ENCODE assay signal across 18 cellular contexts in genomic region chr18:59448546-59448945, GRCh38.
DNase-seq lines count a peak whose midpoint lies in the region; ATAC-seq, FAIRE-seq and TF ChIP-seq lines count a peak whose summit lies in the region.
"Had no signal": no experiment of that assay in that cellular context is flagged by ENCODE, and none has a peak within 500 bp of the region (broad histone marks: within the 10 kb centered on the region; RNA-seq: fewer than 3 reads in every experiment).

No MANE protein-coding gene starts in this region.

- no peak overlapping the region for H2BK12ac ChIP-seq in neuronal stem cell (ENCODE audit: low read length)

- H2AFZ ChIP-seq in IMR-90 (replicated peaks; ENCODE audit: low read length, poor library complexity) (no peak overlapping the region), neuronal stem cell (ENCODE audit: low read length) (no peak overlapping the region)
- H2AFZ ChIP-seq: GM23338 had no signal

- no peak overlapping the region for H3K27ac ChIP-seq in IMR-90 (ENCODE audit: insufficient read depth, low read length)
- H3K27ac ChIP-seq in neuronal stem cell (replicated peaks; ENCODE audit: low read length): no peak overlapping the region
- H3K27ac ChIP-seq: C4-2B had no signal

- in situ Hi-C loops in IMR-90 (cut with MboI; ENCODE audit: low sequenced_read_pairs): no loop called here

- no peaks in the 10 kb centered on the region for H3K36me3 ChIP-seq in IMR-90 (ENCODE audit: control insufficient read depth, insufficient read depth, low read length)
- H3K36me3 ChIP-seq in neuronal stem cell (replicated peaks in 1 of 2; ENCODE audit: control insufficient read depth in 2 of 2, insufficient read depth in 2 of 2, low read length in 2 of 2): no peaks in the 10 kb centered on the region

- H3K27me3 Mint-ChIP-seq in activated CD4-positive, alpha-beta T cell treated with anti-CD3 and anti-CD28 coated beads for 36 hours: peaks cover 11% of the 10 kb centered on the region

- no TSS peak for BruUV-seq in IMR-90 (replicated peaks; lab: Mats Ljungman, UMichigan)

- H3K4ac ChIP-seq in IMR-90 (ENCODE audit: low read depth, low read length) (no peak overlapping the region), neuronal stem cell (ENCODE audit: low read length) (no peak overlapping the region)

- WGBS in IMR-90 (ENCODE audit: extremely low coverage in 2 of 2, insufficient read length in 1 of 2), 2 experiments: no CpG with 5 or more reads among the region's 4 CpGs
- WGBS in neuronal stem cell (ENCODE audit: extremely low coverage in 2 of 2, insufficient read length in 2 of 2, insufficient replicate concordance in 1 of 2), 2 donors: no CpG with 5 or more reads among the region's 4 CpGs

- no peak overlapping the region for H4K5ac ChIP-seq in IMR-90 (ENCODE audit: low read depth, low read length)

- TF ChIP-seq POLR2A in IMR-90 (IDR thresholded peaks at IDR 0.05; ENCODE audit: low read depth, low read length): no peak

- H3K4me3 Mint-ChIP-seq in activated CD4-positive, alpha-beta T cell treated with anti-CD3 and anti-CD28 coated beads for 36 hours: no peak overlapping the region
- H3K4me3 Mint-ChIP-seq: GM23338 had no signal

- no peak overlapping the region for H3K27ac Mint-ChIP-seq in activated CD4-positive, alpha-beta T cell treated with anti-CD3 and anti-CD28 coated beads for 36 hours
- H3K27ac Mint-ChIP-seq: GM23338 had no signal

- no peak overlapping the region for H2BK20ac ChIP-seq in IMR-90 (ENCODE audit: low read depth, low read length)

- no peak overlapping the region for H3K56ac ChIP-seq in IMR-90 (ENCODE audit: extremely low read depth, insufficient read depth, low read length)

- no peak overlapping the region for H3K4me3 ChIP-seq in IMR-90 (ENCODE audit: insufficient read depth, low read depth, low read length)
- no peak overlapping the region for H3K4me3 ChIP-seq in neuronal stem cell (ENCODE audit: low read length in 2 of 2)
- H3K4me3 ChIP-seq: GM23338 had no signal

- H3K79me1 ChIP-seq in IMR-90 (ENCODE audit: low read depth in 1 of 2, low read length in 2 of 2) (no peaks in the 10 kb centered on the region), neuronal stem cell (ENCODE audit: low read depth, low read length) (no peaks in the 10 kb centered on the region)

- peak; percentile 30 for DNase-seq in EH (ENCODE audit: low read depth)
- DNase-seq in IMR-90: peak; percentile 31
- peak; percentile 85 for DNase-seq in fibroblast of gingiva (ENCODE audit: low read depth)
- DNase-seq in neuronal stem cell (ENCODE audit: low spot score): no peak
- no peak for DNase-seq in SKM-1 treated with dmso at 0.1 percent for 144 hours (lab: John Stamatoyannopoulos, UW; ENCODE audit: unreplicated experiment)
- DNase-seq in activated CD4-positive, alpha-beta T cell treated with anti-CD3 and anti-CD28 coated beads for 36 hours: no peak
- no peak for DNase-seq in T1000 (lab: John Stamatoyannopoulos, UW)
- no peak for DNase-seq in HTR-8/SVneo (ENCODE audit: insufficient read length, low spot score)
- DNase-seq: COR-L47, Karpas-422, NCI-H1105 treated with DMSO at 0.1 percent for 48 hours, NCI-H187, NCI-H2171 treated with DMSO at 0.1 percent for 48 hours, NCI-H510A, SIG-M5 had no signal

- no peak overlapping the region for H4K8ac ChIP-seq in IMR-90 (ENCODE audit: low read depth in 2 of 2, low read length in 2 of 2)
- H4K8ac ChIP-seq in neuronal stem cell (ENCODE audit: low read depth, low read length): no peak overlapping the region

- H2BK15ac ChIP-seq in IMR-90 (ENCODE audit: low read depth, low read length) (no peak overlapping the region), neuronal stem cell (ENCODE audit: low read length) (no peak overlapping the region)

- H3K18ac ChIP-seq in IMR-90 (ENCODE audit: low read depth, low read length): no peak overlapping the region
- peak overlapping the region; percentile 19 for H3K18ac ChIP-seq in neuronal stem cell (ENCODE audit: low read length)

- H2AK5ac ChIP-seq in IMR-90 (ENCODE audit: low read depth, low read length): no peak overlapping the region
- H2AK5ac ChIP-seq in neuronal stem cell (ENCODE audit: low read depth, low read length): no peak overlapping the region

- no peaks in the 10 kb centered on the region for H3K9me3 ChIP-seq in IMR-90 (ENCODE audit: control insufficient read depth, insufficient read depth, low read length)
- no peaks in the 10 kb centered on the region for H3K9me3 ChIP-seq in neuronal stem cell (replicated peaks in 1 of 2; ENCODE audit: control insufficient read depth in 2 of 2, insufficient read depth in 1 of 2, low read depth in 1 of 2, low read length in 2 of 2)

- peaks cover 3% of the 10 kb centered on the region; the same call in 1 of the 2 replicates for H3K9me1 ChIP-seq in IMR-90 (ENCODE audit: insufficient read depth, low read length)

- H2BK5ac ChIP-seq in IMR-90 (ENCODE audit: low read depth, low read length, poor library complexity, severe bottlenecking): no peak overlapping the region
- H2BK5ac ChIP-seq in neuronal stem cell (ENCODE audit: low read length): no peak overlapping the region

- H3K9me3 Mint-ChIP-seq in activated CD4-positive, alpha-beta T cell treated with anti-CD3 and anti-CD28 coated beads for 36 hours (ENCODE audit: low read depth): no peaks in the 10 kb centered on the region
- H3K9me3 Mint-ChIP-seq: GM23338 had no signal

- dilution Hi-C loops in IMR-90 (cut with HindIII; ENCODE audit: low sequenced_read_pairs, unreplicated experiment): loop anchor here (25.0 kb wide), 1 partner anchor 364 kb away; no protein-coding TSS in a partner anchor

- H2AK9ac ChIP-seq in IMR-90 (replicated peaks; ENCODE audit: low read depth, low read length, poor library complexity): no peak overlapping the region

- no peaks in the 10 kb centered on the region for H4K20me1 ChIP-seq in IMR-90 (ENCODE audit: insufficient read depth, low read length)

- H3K9ac ChIP-seq in IMR-90 (ENCODE audit: low read depth, low read length) (no peak overlapping the region), neuronal stem cell (ENCODE audit: low read depth, low read length, poor library complexity) (no peak overlapping the region)

- H3K23ac ChIP-seq in IMR-90 (ENCODE audit: low read depth, low read length) (no peak overlapping the region), neuronal stem cell (ENCODE audit: low read depth, low read length, poor library complexity) (no peak overlapping the region)

- no peak for TF ChIP-seq CTCF in IMR-90 (conservative IDR thresholded peaks at IDR 0.05; ENCODE audit: low read depth, low read length)

- H4K91ac ChIP-seq in IMR-90 (ENCODE audit: insufficient read depth, low read depth, low read length): no peak overlapping the region
- H4K91ac ChIP-seq in neuronal stem cell (ENCODE audit: low read depth, low read length, poor library complexity): no peak overlapping the region

- no peak for TF ChIP-seq RAD21 in IMR-90 (IDR thresholded peaks at IDR 0.05; ENCODE audit: low read length)

- ATAC-seq in IMR-90 (ENCODE audit: low read depth): no peak
- ATAC-seq in activated CD4-positive, alpha-beta T cell treated with anti-CD3 and anti-CD28 coated beads for 36 hours: no peak
- ATAC-seq: GM23338 had no signal

- CTCF ChIA-PET in IMR-90 (lab: Yijun Ruan, JAX): interaction anchor here (1.7 kb wide), 1 partner anchor 375 kb away, joined by 4 read pairs; no protein-coding TSS in a partner anchor
- CTCF ChIA-PET in activated CD4-positive, alpha-beta T cell treated with anti-CD3 and anti-CD28 coated beads for 36 hours (lab: Charles Lee): interaction anchor here (1.0 to 3.2 kb wide), 2 partner anchors 10 to 17 kb away, joined by 3 to 18 read pairs; no protein-coding TSS in a partner anchor

- intact Hi-C loops in IMR-90 (cut with micrococcal nuclease): no loop called here
- intact Hi-C loops in activated CD4-positive, alpha-beta T cell treated with anti-CD3 and anti-CD28 coated beads for 36 hours (cut with DNase I, micrococcal nuclease): no loop called here

- FAIRE-seq in HTR-8/SVneo (lab: Jason Lieb, UNC): no peak
- FAIRE-seq: RCC 7860 had no signal

- H2BK120ac ChIP-seq in IMR-90 (ENCODE audit: low read depth, low read length): no peak overlapping the region
- H2BK120ac ChIP-seq in neuronal stem cell (ENCODE audit: low read depth, low read length): no peak overlapping the region

- H3K27me3 ChIP-seq in IMR-90 (ENCODE audit: control insufficient read depth, insufficient read depth, low read length) (no peaks in the 10 kb centered on the region), neuronal stem cell (ENCODE audit: control insufficient read depth in 3 of 3, insufficient read depth in 3 of 3, low read depth in 1 of 3, low read length in 3 of 3) (peaks cover 0 to 12% (median 0%) of the 10 kb centered on the region in 3 experiments)

- no peaks in the 10 kb centered on the region for H3K4me1 ChIP-seq in IMR-90 (ENCODE audit: control insufficient read depth, insufficient read depth, low read length)
- H3K4me1 ChIP-seq in neuronal stem cell (ENCODE audit: control insufficient read depth in 2 of 2, insufficient read depth in 1 of 2, low read depth in 1 of 2, low read length in 2 of 2): no peaks in the 10 kb centered on the region

- H3K14ac ChIP-seq in IMR-90 (replicated peaks; ENCODE audit: low read depth, low read length) (no peak overlapping the region), neuronal stem cell (ENCODE audit: low read length) (no peak overlapping the region)

- no peaks in the 10 kb centered on the region for H3K4me1 Mint-ChIP-seq in activated CD4-positive, alpha-beta T cell treated with anti-CD3 and anti-CD28 coated beads for 36 hours

- POLR2A ChIA-PET in IMR-90 (lab: Charles Lee; ENCODE audit: unreplicated experiment): no interaction called here
- POLR2A ChIA-PET in activated CD4-positive, alpha-beta T cell treated with anti-CD3 and anti-CD28 coated beads for 36 hours (lab: Charles Lee): no interaction called here

- no peaks in the 10 kb centered on the region for H3K36me3 Mint-ChIP-seq in activated CD4-positive, alpha-beta T cell treated with anti-CD3 and anti-CD28 coated beads for 36 hours (ENCODE audit: low read depth)

- H3K4me2 ChIP-seq in IMR-90 (ENCODE audit: low read depth, low read length) (no peak overlapping the region), neuronal stem cell (ENCODE audit: insufficient read depth, low read length, poor library complexity, severe bottlenecking) (no peak overlapping the region)
- H3K4me2 ChIP-seq: GM23338 had no signal

TF ChIP-seq in IMR-90, 13 proteins besides CTCF, POLR2A, EP300 and RAD21 (continues in another document):
- TF ChIP-seq, protein P1, sequence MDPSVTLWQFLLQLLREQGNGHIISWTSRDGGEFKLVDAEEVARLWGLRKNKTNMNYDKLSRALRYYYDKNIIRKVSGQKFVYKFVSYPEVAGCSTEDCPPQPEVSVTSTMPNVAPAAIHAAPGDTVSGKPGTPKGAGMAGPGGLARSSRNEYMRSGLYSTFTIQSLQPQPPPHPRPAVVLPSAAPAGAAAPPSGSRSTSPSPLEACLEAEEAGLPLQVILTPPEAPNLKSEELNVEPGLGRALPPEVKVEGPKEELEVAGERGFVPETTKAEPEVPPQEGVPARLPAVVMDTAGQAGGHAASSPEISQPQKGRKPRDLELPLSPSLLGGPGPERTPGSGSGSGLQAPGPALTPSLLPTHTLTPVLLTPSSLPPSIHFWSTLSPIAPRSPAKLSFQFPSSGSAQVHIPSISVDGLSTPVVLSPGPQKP (IDR thresholded peaks at IDR 0.05; ENCODE audit: borderline replicate concordance, low read depth, low read length): no peak
- TF ChIP-seq MXI1 (IDR thresholded peaks at IDR 0.05; ENCODE audit: borderline replicate concordance, low read depth, low read length) (no peak), CEBPB (IDR thresholded peaks at IDR 0.05; ENCODE audit: low read depth, low read length) (peak; percentile 40; the same call in 1 of the 2 replicates)

Comparison
In these comparisons a context has a peak if more than half of its experiments do, and no peak if none do; other contexts are left out.
1. DNase-seq: peak in EH (single experiment), IMR-90 (single experiment) and fibroblast of gingiva (single experiment); none in neuronal stem cell (single experiment), SKM-1 treated with dmso at 0.1 percent for 144 hours (single experiment), activated CD4-positive, alpha-beta T cell treated with anti-CD3 and anti-CD28 coated beads for 36 hours (single experiment), T1000 (single experiment) and HTR-8/SVneo (single experiment).